ENCODE assay signal across 19 cellular contexts in genomic region chrX:71439420-71439819, GRCh38.
"Had no signal": no experiment of that assay in that cellular context is flagged by ENCODE, and none has a peak within 500 bp of the region (broad histone marks: within the 10 kb centered on the region; RNA-seq: fewer than 3 reads in every experiment).

No MANE protein-coding gene starts in this region.

- H3K9me3 Mint-ChIP-seq: activated CD4-positive, alpha-beta memory T cell treated with anti-CD3 and anti-CD28 coated beads, Interleukin-2, amount 10 ng/mL, durations not matched to agents 7 days and 5 days; type B pancreatic cell had no signal

- H3K27me3 Mint-ChIP-seq: activated CD4-positive, alpha-beta memory T cell treated with anti-CD3 and anti-CD28 coated beads, Interleukin-2, amount 10 ng/mL, durations not matched to agents 7 days and 5 days; activated CD8-positive, alpha-beta memory T cell treated with anti-CD3 and anti-CD28 coated beads, Interleukin-2, amount 10 ng/mL, durations not matched to agents 7 days and 5 days; brain; naive thymus-derived CD4-positive, alpha-beta T cell; progenitor cell of endocrine pancreas; type B pancreatic cell had no signal

- H3K4me1 ChIP-seq: neural progenitor cell, stomach had no signal

- H3K4me1 Mint-ChIP-seq: brain, neural progenitor cell had no signal

- H3K27ac ChIP-seq: neural progenitor cell, stomach had no signal

- DNase-seq: activated CD4-positive, alpha-beta memory T cell treated with anti-CD3 and anti-CD28 coated beads, Interleukin-2, amount 10 ng/mL, durations not matched to agents 7 days and 5 days; activated CD4-positive, alpha-beta T cell treated with anti-CD3 and anti-CD28 coated beads for 48 hours; activated CD4-positive, CD25-positive, alpha-beta regulatory T cell; activated CD8-positive, alpha-beta memory T cell treated with anti-CD3 and anti-CD28 coated beads, Interleukin-2, amount 10 ng/mL, durations not matched to agents 7 days and 5 days; activated effector memory CD4-positive, alpha-beta T cell treated with anti-CD3 and anti-CD28 coated beads, Interleukin-2, amount 50 U/mL, for 16 hours; dorsolateral prefrontal cortex; foreskin fibroblast; left ventricle myocardium superior; mesenchymal stem cell; mucosa of descending colon; naive thymus-derived CD4-positive, alpha-beta T cell; stimulated activated CD4-positive, alpha-beta T cell treated with anti-CD3 and anti-CD28 coated beads, Interleukin-12 subunit alpha, Interleukin-12 subunit beta, amount 100 ng/mL, for 4 hours; stimulated activated CD4-positive, alpha-beta T cell treated with anti-CD3 and anti-CD28 coated beads, Interleukin-1b, Interleukin-23, amount 100 ng/mL, for 48 hours; stimulated activated CD8-positive, alpha-beta memory T cell treated with anti-CD3 and anti-CD28 coated beads, Interleukin-4, amount 100 ng/mL, for 48 hours; stomach had no signal

- ATAC-seq: activated CD8-positive, alpha-beta memory T cell treated with anti-CD3 and anti-CD28 coated beads, Interleukin-2, amount 10 ng/mL, durations not matched to agents 7 days and 5 days; left ventricle myocardium superior; mucosa of descending colon; naive thymus-derived CD4-positive, alpha-beta T cell had no signal

- H3K27me3 ChIP-seq: neural progenitor cell, stomach had no signal

- H3K9me3 ChIP-seq: mucosa of descending colon had no signal

- H3K4me3 Mint-ChIP-seq: activated CD4-positive, alpha-beta memory T cell treated with anti-CD3 and anti-CD28 coated beads, Interleukin-2, amount 10 ng/mL, durations not matched to agents 7 days and 5 days; activated CD8-positive, alpha-beta memory T cell treated with anti-CD3 and anti-CD28 coated beads, Interleukin-2, amount 10 ng/mL, durations not matched to agents 7 days and 5 days; brain; naive thymus-derived CD4-positive, alpha-beta T cell; neural progenitor cell; type B pancreatic cell had no signal

- H3K4me3 ChIP-seq: dorsolateral prefrontal cortex, mucosa of descending colon, neural progenitor cell, stomach had no signal

- H3K27ac Mint-ChIP-seq: activated CD4-positive, alpha-beta memory T cell treated with anti-CD3 and anti-CD28 coated beads, Interleukin-2, amount 10 ng/mL, durations not matched to agents 7 days and 5 days; activated CD8-positive, alpha-beta memory T cell treated with anti-CD3 and anti-CD28 coated beads, Interleukin-2, amount 10 ng/mL, durations not matched to agents 7 days and 5 days; neural progenitor cell; progenitor cell of endocrine pancreas; type B pancreatic cell had no signal
